1 cellular context compared by ENCODE assay signal in the genomic region with DNA sequence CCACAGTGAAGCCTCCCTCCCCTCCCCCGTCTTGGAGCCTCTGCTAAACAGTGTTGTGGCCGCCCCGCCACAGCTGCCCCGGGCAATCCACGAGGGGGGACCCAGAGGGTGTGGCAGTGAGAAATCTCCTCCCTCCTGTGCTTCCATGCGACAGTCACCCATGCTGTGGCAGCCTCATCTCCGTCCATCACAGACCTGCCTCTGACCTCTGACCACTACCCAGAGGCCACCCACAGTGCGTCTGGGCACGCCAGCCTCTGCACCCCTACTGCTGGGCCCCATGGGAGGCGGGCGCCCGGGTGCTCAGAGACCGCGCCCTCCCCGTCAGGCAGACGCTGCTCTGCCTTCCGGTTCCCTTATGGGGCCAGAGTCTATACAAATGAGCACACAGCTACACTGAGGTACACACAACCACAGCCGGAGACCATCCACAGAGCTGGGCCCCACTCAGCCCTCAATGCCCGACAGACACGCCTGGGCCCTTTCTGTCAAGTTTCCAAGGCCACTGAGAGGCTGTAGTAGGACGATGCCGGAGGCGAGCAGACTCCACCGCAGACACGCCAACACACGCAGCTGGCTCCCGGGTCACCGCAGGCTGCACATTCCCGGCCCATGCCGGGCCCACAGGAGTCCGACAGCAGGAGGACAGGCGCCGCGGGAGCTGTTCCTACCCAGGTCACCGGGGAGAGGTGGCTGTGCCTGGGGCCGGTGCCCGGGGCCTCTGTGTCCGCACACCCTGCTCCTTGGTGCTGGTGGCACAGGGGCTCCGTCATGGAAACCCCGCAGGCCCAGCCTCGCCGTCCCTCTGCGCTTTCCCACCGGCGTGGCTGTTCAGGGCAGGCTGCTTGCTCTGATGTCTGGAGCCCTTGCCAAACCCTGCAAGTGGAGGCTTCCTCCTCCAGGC.
TF ChIP-seq lines count a peak whose summit lies in the region.

No MANE protein-coding gene starts in this region.

TF ChIP-seq in GM23338, 12 proteins besides CTCF, POLR2A, EP300 and RAD21:
- TF ChIP-seq, protein P1, sequence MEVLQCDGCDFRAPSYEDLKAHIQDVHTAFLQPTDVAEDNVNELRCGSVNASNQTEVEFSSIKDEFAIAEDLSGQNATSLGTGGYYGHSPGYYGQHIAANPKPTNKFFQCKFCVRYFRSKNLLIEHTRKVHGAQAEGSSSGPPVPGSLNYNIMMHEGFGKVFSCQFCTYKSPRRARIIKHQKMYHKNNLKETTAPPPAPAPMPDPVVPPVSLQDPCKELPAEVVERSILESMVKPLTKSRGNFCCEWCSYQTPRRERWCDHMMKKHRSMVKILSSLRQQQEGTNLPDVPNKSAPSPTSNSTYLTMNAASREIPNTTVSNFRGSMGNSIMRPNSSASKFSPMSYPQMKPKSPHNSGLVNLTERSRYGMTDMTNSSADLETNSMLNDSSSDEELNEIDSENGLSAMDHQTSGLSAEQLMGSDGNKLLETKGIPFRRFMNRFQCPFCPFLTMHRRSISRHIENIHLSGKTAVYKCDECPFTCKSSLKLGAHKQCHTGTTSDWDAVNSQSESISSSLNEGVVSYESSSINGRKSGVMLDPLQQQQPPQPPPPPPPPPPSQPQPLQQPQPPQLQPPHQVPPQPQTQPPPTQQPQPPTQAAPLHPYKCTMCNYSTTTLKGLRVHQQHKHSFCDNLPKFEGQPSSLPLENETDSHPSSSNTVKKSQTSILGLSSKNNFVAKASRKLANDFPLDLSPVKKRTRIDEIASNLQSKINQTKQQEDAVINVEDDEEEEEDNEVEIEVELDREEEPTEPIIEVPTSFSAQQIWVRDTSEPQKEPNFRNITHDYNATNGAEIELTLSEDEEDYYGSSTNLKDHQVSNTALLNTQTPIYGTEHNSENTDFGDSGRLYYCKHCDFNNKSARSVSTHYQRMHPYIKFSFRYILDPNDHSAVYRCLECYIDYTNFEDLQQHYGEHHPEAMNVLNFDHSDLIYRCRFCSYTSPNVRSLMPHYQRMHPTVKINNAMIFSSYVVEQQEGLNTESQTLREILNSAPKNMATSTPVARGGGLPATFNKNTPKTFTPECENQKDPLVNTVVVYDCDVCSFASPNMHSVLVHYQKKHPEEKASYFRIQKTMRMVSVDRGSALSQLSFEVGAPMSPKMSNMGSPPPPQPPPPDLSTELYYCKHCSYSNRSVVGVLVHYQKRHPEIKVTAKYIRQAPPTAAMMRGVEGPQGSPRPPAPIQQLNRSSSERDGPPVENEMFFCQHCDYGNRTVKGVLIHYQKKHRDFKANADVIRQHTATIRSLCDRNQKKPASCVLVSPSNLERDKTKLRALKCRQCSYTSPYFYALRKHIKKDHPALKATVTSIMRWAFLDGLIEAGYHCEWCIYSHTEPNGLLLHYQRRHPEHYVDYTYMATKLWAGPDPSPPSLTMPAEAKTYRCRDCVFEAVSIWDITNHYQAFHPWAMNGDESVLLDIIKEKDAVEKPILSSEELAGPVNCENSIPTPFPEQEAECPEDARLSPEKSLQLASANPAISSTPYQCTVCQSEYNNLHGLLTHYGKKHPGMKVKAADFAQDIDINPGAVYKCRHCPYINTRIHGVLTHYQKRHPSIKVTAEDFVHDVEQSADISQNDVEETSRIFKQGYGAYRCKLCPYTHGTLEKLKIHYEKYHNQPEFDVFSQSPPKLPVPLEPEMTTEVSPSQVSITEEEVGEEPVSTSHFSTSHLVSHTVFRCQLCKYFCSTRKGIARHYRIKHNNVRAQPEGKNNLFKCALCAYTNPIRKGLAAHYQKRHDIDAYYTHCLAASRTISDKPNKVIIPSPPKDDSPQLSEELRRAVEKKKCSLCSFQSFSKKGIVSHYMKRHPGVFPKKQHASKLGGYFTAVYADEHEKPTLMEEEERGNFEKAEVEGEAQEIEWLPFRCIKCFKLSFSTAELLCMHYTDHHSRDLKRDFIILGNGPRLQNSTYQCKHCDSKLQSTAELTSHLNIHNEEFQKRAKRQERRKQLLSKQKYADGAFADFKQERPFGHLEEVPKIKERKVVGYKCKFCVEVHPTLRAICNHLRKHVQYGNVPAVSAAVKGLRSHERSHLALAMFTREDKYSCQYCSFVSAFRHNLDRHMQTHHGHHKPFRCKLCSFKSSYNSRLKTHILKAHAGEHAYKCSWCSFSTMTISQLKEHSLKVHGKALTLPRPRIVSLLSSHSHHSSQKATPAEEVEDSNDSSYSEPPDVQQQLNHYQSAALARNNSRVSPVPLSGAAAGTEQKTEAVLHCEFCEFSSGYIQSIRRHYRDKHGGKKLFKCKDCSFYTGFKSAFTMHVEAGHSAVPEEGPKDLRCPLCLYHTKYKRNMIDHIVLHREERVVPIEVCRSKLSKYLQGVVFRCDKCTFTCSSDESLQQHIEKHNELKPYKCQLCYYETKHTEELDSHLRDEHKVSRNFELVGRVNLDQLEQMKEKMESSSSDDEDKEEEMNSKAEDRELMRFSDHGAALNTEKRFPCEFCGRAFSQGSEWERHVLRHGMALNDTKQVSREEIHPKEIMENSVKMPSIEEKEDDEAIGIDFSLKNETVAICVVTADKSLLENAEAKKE (CRISPR knock-in tag; IDR thresholded peaks at IDR 0.05) = no peak
- TF ChIP-seq ZNF331 (CRISPR knock-in tag; IDR thresholded peaks at IDR 0.05; ENCODE audit: low read depth) (no peak), CREB1 (CRISPR knock-in tag; IDR thresholded peaks at IDR 0.05; ENCODE audit: low read depth) (no peak), ZNF114 (CRISPR knock-in tag; IDR thresholded peaks at IDR 0.05) (no peak), EZH2phosphoT487 (IDR thresholded peaks at IDR 0.05; ENCODE audit: unreplicated experiment) (no peak), POLR2AphosphoS5 (IDR thresholded peaks at IDR 0.05; ENCODE audit: low read depth) (no peak)
